17 cellular contexts compared by ENCODE assay signal in the genomic region with DNA sequence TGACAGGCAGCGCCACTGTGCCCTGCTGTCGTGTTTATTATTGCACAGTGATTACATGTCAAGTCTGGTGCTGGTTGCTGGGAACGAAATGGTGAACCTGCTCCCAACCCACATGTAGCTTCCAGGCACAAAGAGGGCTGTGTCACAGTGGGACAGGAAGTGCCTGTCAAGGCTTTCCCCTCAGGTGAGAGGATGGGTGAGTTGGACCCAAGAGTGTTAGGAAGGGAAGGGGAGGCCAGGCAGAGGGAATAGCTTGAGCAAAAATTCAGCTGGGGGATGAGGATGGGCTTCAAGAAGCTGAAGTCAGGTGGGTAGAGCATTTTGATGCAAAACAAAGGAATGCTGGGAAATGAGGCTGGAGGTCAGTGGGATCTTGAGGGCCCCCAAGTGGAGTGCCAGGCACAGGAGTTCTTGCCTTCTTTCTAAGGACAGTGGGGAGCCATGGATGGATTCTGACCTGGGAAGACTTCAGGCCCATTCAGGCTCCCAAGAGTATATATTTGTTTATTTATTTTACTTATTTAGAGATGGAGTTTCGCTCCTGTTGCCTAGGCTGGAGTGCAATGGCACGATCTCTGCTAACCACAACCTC. TPM values are rescaled to one million over a fixed set of nuclear protein-coding genes. Genes with fewer than 3 reads are reported as not detected.
DNase-seq lines count a peak whose midpoint lies in the region; ATAC-seq and TF ChIP-seq lines count a peak whose summit lies in the region.
"Had no signal": no experiment of that assay in that cellular context is flagged by ENCODE, and none has a peak within 500 bp of the region (broad histone marks: within the 10 kb centered on the region; RNA-seq: fewer than 3 reads in every experiment).

No MANE protein-coding gene starts in this region.

- H3K4me3 ChIP-seq in NB4 (ENCODE audit: low read depth, low read length) (no peak overlapping the region), endodermal cell (ENCODE audit: low read length) (no peak overlapping the region), gastroesophageal sphincter (no peak overlapping the region)
- H3K4me3 ChIP-seq: mucosa of descending colon, right atrium auricular region, transverse colon had no signal

- H3K9me3 ChIP-seq in endodermal cell (ENCODE audit: control insufficient read depth, low read length) = no peaks in the 10 kb centered on the region
- H3K9me3 ChIP-seq in gastroesophageal sphincter = no peaks in the 10 kb centered on the region
- H3K9me3 ChIP-seq: mucosa of descending colon, right atrium auricular region, transverse colon had no signal

- H3K27me3 ChIP-seq in endodermal cell (ENCODE audit: control insufficient read depth, insufficient read depth, low read length, poor library complexity, severe bottlenecking) (no peaks in the 10 kb centered on the region), gastroesophageal sphincter (no peaks in the 10 kb centered on the region)
- H3K27me3 ChIP-seq: right atrium auricular region, transverse colon had no signal

- TF ChIP-seq CTCF in NB4 (IDR thresholded peaks at IDR 0.05; ENCODE audit: low read depth, low read length) = peak; percentile 6
- TF ChIP-seq CTCF in endodermal cell (conservative IDR thresholded peaks at IDR 0.05) = no peak
- TF ChIP-seq CTCF in type B pancreatic cell (conservative IDR thresholded peaks at IDR 0.05) = no peak
- TF ChIP-seq CTCF in gastroesophageal sphincter (IDR thresholded peaks at IDR 0.05) = no peak

- H3K27ac Mint-ChIP-seq in activated naive CD8-positive, alpha-beta T cell treated with anti-CD3 and anti-CD28 coated beads for 36 hours = peak overlapping the region; percentile 0
- H3K27ac Mint-ChIP-seq in activated naive CD8-positive, alpha-beta T cell treated with anti-CD3 and anti-CD28 coated beads, Interleukin-2, amount 50 U/mL, for 24 hours = no peak overlapping the region
- H3K27ac Mint-ChIP-seq in endodermal cell (no peak overlapping the region), type B pancreatic cell (peak overlapping the region; percentile 71)
- H3K27ac Mint-ChIP-seq: activated CD4-positive, alpha-beta T cell treated with anti-CD3 and anti-CD28 coated beads, Interleukin-2, amount 10 ng/mL, durations not matched to agents 24 days and 14 days had no signal

- H3K27me3 Mint-ChIP-seq in activated naive CD8-positive, alpha-beta T cell treated with anti-CD3 and anti-CD28 coated beads for 36 hours = peaks cover 12% of the 10 kb centered on the region
- H3K27me3 Mint-ChIP-seq in activated naive CD8-positive, alpha-beta T cell treated with anti-CD3 and anti-CD28 coated beads, Interleukin-2, amount 50 U/mL, for 24 hours = peaks cover 13% of the 10 kb centered on the region
- H3K27me3 Mint-ChIP-seq in endodermal cell (ENCODE audit: insufficient read depth) (peaks cover 4% of the 10 kb centered on the region), type B pancreatic cell (no peaks in the 10 kb centered on the region)

- 97 to 100% methylated on average over 2 to 5 of the region's 5 CpGs for WGBS in endodermal cell (ENCODE audit: insufficient coverage in 1 of 2, insufficient read length in 1 of 2), 2 experiments
- WGBS in gastroesophageal sphincter (ENCODE audit: low coverage in 1 of 2), 2 donors = 80 to 83% methylated on average over 2 to 4 of the region's 5 CpGs

- H3K4me1 Mint-ChIP-seq in activated naive CD8-positive, alpha-beta T cell treated with anti-CD3 and anti-CD28 coated beads for 36 hours = peaks cover 17% of the 10 kb centered on the region
- peaks cover 19% of the 10 kb centered on the region for H3K4me1 Mint-ChIP-seq in activated naive CD8-positive, alpha-beta T cell treated with anti-CD3 and anti-CD28 coated beads, Interleukin-2, amount 50 U/mL, for 24 hours
- H3K4me1 Mint-ChIP-seq in endodermal cell = peaks cover 11% of the 10 kb centered on the region
- peaks cover 15% of the 10 kb centered on the region for H3K4me1 Mint-ChIP-seq in type B pancreatic cell (ENCODE audit: unreplicated experiment)

- no peak overlapping the region for H3K9ac ChIP-seq in endodermal cell (ENCODE audit: extremely low read depth, low read length, poor library complexity, severe bottlenecking)

- no peak for ATAC-seq in activated naive CD8-positive, alpha-beta T cell treated with anti-CD3 and anti-CD28 coated beads, Interleukin-2, amount 50 U/mL, for 24 hours
- ATAC-seq in gastroesophageal sphincter = no peak
- ATAC-seq: left lobe of liver, mucosa of descending colon had no signal

- TF ChIP-seq EP300 in gastroesophageal sphincter (IDR thresholded peaks at IDR 0.05) = no peak

- H3K27ac ChIP-seq in endodermal cell (ENCODE audit: low read depth, low read length) (no peak overlapping the region), gastroesophageal sphincter (no peak overlapping the region)
- H3K27ac ChIP-seq: right atrium auricular region, transverse colon had no signal

- H3K4me3 Mint-ChIP-seq in activated naive CD8-positive, alpha-beta T cell treated with anti-CD3 and anti-CD28 coated beads for 36 hours = no peak overlapping the region
- H3K4me3 Mint-ChIP-seq in activated naive CD8-positive, alpha-beta T cell treated with anti-CD3 and anti-CD28 coated beads, Interleukin-2, amount 50 U/mL, for 24 hours = no peak overlapping the region
- H3K4me3 Mint-ChIP-seq in endodermal cell (no peak overlapping the region), type B pancreatic cell (peak overlapping the region; percentile 52)
- H3K4me3 Mint-ChIP-seq: activated CD4-positive, alpha-beta T cell treated with anti-CD3 and anti-CD28 coated beads, Interleukin-2, amount 10 ng/mL, durations not matched to agents 24 days and 14 days; CD4-positive, alpha-beta memory T cell had no signal

- peaks cover 55% of the 10 kb centered on the region for H3K36me3 ChIP-seq in endodermal cell (ENCODE audit: control insufficient read depth, insufficient read depth, low read length)
- H3K36me3 ChIP-seq in gastroesophageal sphincter = peaks cover 0 to 52% of the 10 kb centered on the region in 2 donors

- no peaks in the 10 kb centered on the region for H3K9me3 Mint-ChIP-seq in activated naive CD8-positive, alpha-beta T cell treated with anti-CD3 and anti-CD28 coated beads for 36 hours
- H3K9me3 Mint-ChIP-seq in activated naive CD8-positive, alpha-beta T cell treated with anti-CD3 and anti-CD28 coated beads, Interleukin-2, amount 50 U/mL, for 24 hours = no peaks in the 10 kb centered on the region
- no peaks in the 10 kb centered on the region for H3K9me3 Mint-ChIP-seq in endodermal cell
- no peaks in the 10 kb centered on the region for H3K9me3 Mint-ChIP-seq in type B pancreatic cell
- H3K9me3 Mint-ChIP-seq: activated CD4-positive, alpha-beta T cell treated with anti-CD3 and anti-CD28 coated beads, Interleukin-2, amount 10 ng/mL, durations not matched to agents 24 days and 14 days had no signal

- H3K36me3 Mint-ChIP-seq in activated naive CD8-positive, alpha-beta T cell treated with anti-CD3 and anti-CD28 coated beads for 36 hours = peaks cover 23% of the 10 kb centered on the region
- H3K36me3 Mint-ChIP-seq in activated naive CD8-positive, alpha-beta T cell treated with anti-CD3 and anti-CD28 coated beads, Interleukin-2, amount 50 U/mL, for 24 hours (ENCODE audit: low read depth) = peaks cover 35% of the 10 kb centered on the region
- peaks cover 48% of the 10 kb centered on the region for H3K36me3 Mint-ChIP-seq in endodermal cell (ENCODE audit: low read depth)
- H3K36me3 Mint-ChIP-seq in type B pancreatic cell = peaks cover 26% of the 10 kb centered on the region

- H3K4me1 ChIP-seq in endodermal cell (ENCODE audit: control insufficient read depth, insufficient read depth, low read length) (no peaks in the 10 kb centered on the region), gastroesophageal sphincter (peaks cover 0 to 17% (median 4%) of the 10 kb centered on the region in 3 donors)

- TF ChIP-seq POLR2A in NB4 (IDR thresholded peaks at IDR 0.05; ENCODE audit: extremely low read depth, insufficient read length) (no peak), gastroesophageal sphincter (IDR thresholded peaks at IDR 0.05) (no peak)

- DNase-seq in activated naive CD8-positive, alpha-beta T cell treated with anti-CD3 and anti-CD28 coated beads for 36 hours = no peak
- DNase-seq in activated naive CD8-positive, alpha-beta T cell treated with anti-CD3 and anti-CD28 coated beads, Interleukin-2, amount 50 U/mL, for 24 hours = no peak
- peak; percentile 50 for DNase-seq in NB4 (ENCODE audit: low read depth)
- DNase-seq in endodermal cell = peak; percentile 66
- DNase-seq in type B pancreatic cell (ENCODE audit: extremely low spot score, unreplicated experiment) = no peak
- DNase-seq in NCI-H1930 (lab: John Stamatoyannopoulos, UW) = no peak
- DNase-seq in activated CD4-positive, alpha-beta T cell treated with anti-CD3 and anti-CD28 coated beads for 48 hours = no peak
- DNase-seq: activated CD4-positive, alpha-beta T cell treated with anti-CD3 and anti-CD28 coated beads, Interleukin-2, amount 10 ng/mL, durations not matched to agents 24 days and 14 days; CD4-positive, alpha-beta memory T cell; dermis blood vessel endothelial cell; mucosa of descending colon; stimulated activated CD4-positive, alpha-beta T cell treated with anti-CD3 and anti-CD28 coated beads, Interleukin-15, amount 100 ng/mL, for 24 hours; stimulated activated naive CD4-positive, alpha-beta T cell; transverse colon had no signal

RNA-seq across cellular contexts. Expression of a gene that starts 8.5 kb away (rescaled TPM):
- 10 to 100 TPM; 66.6 to 71.5 TPM for total RNA-seq in activated naive CD8-positive, alpha-beta T cell treated with anti-CD3 and anti-CD28 coated beads for 36 hours
- total RNA-seq in endodermal cell (10 to 100 TPM; 36.8 to 40.0 TPM), type B pancreatic cell (ENCODE audit: low replicate concordance) (39.2 and 67.7 TPM in 2 replicates), gastroesophageal sphincter (10 to 100 TPM; 19.6 to 36.6 (median 22.7) TPM)
- 30.3 TPM for polyA plus RNA-seq in endodermal cell (2013, experiment 1 of 2)
- 30.3 TPM for polyA plus RNA-seq in endodermal cell (2013, experiment 2 of 2)

RNA-seq across cellular contexts. Expression of a gene that starts 25.1 kb away (rescaled TPM):
- total RNA-seq in activated naive CD8-positive, alpha-beta T cell treated with anti-CD3 and anti-CD28 coated beads for 36 hours = 100 to 1,000 TPM; 127 to 133 TPM
- 100 to 1,000 TPM; 118 to 136 TPM for total RNA-seq in endodermal cell
- polyA plus RNA-seq in endodermal cell (2013, experiment 1 of 2) = 79.4 TPM
- 78.8 TPM for polyA plus RNA-seq in endodermal cell (2013, experiment 2 of 2)
- 119 and 123 TPM in 2 replicates for total RNA-seq in type B pancreatic cell (ENCODE audit: low replicate concordance)
- total RNA-seq in gastroesophageal sphincter = 100 to 1,000 TPM in 2 of 4 donors, 10 to 100 TPM in 2; 79.1 to 115 (median 96.8) TPM

RNA-seq across cellular contexts. Expression of a gene that starts 38.6 kb away (rescaled TPM):
- 100 to 1,000 TPM; 500 to 527 TPM for total RNA-seq in activated naive CD8-positive, alpha-beta T cell treated with anti-CD3 and anti-CD28 coated beads for 36 hours
- total RNA-seq in endodermal cell = 100 to 1,000 TPM; 625 to 629 TPM
- 488 TPM for polyA plus RNA-seq in endodermal cell (2013, experiment 1 of 2)
- polyA plus RNA-seq in endodermal cell (2013, experiment 2 of 2) = 451 TPM
- 297 and 524 TPM in 2 replicates for total RNA-seq in type B pancreatic cell (ENCODE audit: low replicate concordance)
- 100 to 1,000 TPM in 3 of 4 donors, 10 to 100 TPM in 1; 67.2 to 128 (median 120) TPM for total RNA-seq in gastroesophageal sphincter

Comparison
In these comparisons a context has a peak if more than half of its experiments do, and no peak if none do; other contexts are left out.
1. H3K27ac Mint-ChIP-seq: peak in activated naive CD8-positive, alpha-beta T cell treated with anti-CD3 and anti-CD28 coated beads for 36 hours (single experiment) and type B pancreatic cell (single experiment); none in activated naive CD8-positive, alpha-beta T cell treated with anti-CD3 and anti-CD28 coated beads, Interleukin-2, amount 50 U/mL, for 24 hours (single experiment) and endodermal cell (single experiment).
2. DNase-seq: peak in NB4 (single experiment) and endodermal cell (single experiment); none in activated naive CD8-positive, alpha-beta T cell treated with anti-CD3 and anti-CD28 coated beads for 36 hours (single experiment), activated naive CD8-positive, alpha-beta T cell treated with anti-CD3 and anti-CD28 coated beads, Interleukin-2, amount 50 U/mL, for 24 hours (single experiment), type B pancreatic cell (single experiment), NCI-H1930 (0 of 2) and activated CD4-positive, alpha-beta T cell treated with anti-CD3 and anti-CD28 coated beads for 48 hours (single experiment).